ENCODE assay signal across 1 cellular context in genomic region chr11:61361686-61362541, GRCh38.
TF ChIP-seq lines count a peak whose summit lies in the region.

CYB561A3 (minus strand) TSS chr11:61361882; CDS start chr11:61356713, 5,169 bp downstream.
TMEM138 (plus strand) TSS chr11:61362374; CDS start chr11:61364391, 2,017 bp downstream.

TF ChIP-seq in K562, 482 proteins besides CTCF, POLR2A, EP300 and RAD21 (continued from another document and continues in another):
- no peak for TF ChIP-seq CEBPZ (IDR thresholded peaks at IDR 0.05; ENCODE audit: borderline replicate concordance, low read depth, low read length)
- no peak for TF ChIP-seq ZBTB8A (IDR thresholded peaks at IDR 0.05; ENCODE audit: partially characterized antibody)
- TF ChIP-seq GABPB2 (CRISPR knock-in tag; conservative IDR thresholded peaks at IDR 0.05), result no peak
- TF ChIP-seq RBM14 (IDR thresholded peaks at IDR 0.05; ENCODE audit: borderline replicate concordance, insufficient read depth, low read depth, low read length), result no peak
- TF ChIP-seq ZC3H11A (IDR thresholded peaks at IDR 0.05; ENCODE audit: low read depth, low read length), result no peak
- TF ChIP-seq TAF9B (IDR thresholded peaks at IDR 0.05; ENCODE audit: partially characterized antibody), result peak; percentile 81
- TF ChIP-seq CC2D1A (IDR thresholded peaks at IDR 0.05), result no peak
- TF ChIP-seq SREBF2 (CRISPR knock-in tag; IDR thresholded peaks at IDR 0.05), result no peak
- TF ChIP-seq GTF3C2 (IDR thresholded peaks at IDR 0.05; ENCODE audit: borderline replicate concordance, extremely low read depth, insufficient read length), result no peak
- TF ChIP-seq NCOA1 (IDR thresholded peaks at IDR 0.05; ENCODE audit: low read depth), result no peak; the same call in 1 of the 2 replicates
- TF ChIP-seq NCOR1 (IDR thresholded peaks at IDR 0.05), result no peak; the same call in 1 of the 2 replicates
- TF ChIP-seq ZNF197 (CRISPR knock-in tag; IDR thresholded peaks at IDR 0.05; ENCODE audit: low read depth), result peak; percentile 73; the same call in 1 of the 2 replicates
- peak; percentile 43 for TF ChIP-seq TCF3 (CRISPR knock-in tag; IDR thresholded peaks at IDR 0.05)
- TF ChIP-seq PTBP1 (IDR thresholded peaks at IDR 0.05; ENCODE audit: low read depth, low read length), result no peak
- TF ChIP-seq CEBPB (tag; IDR thresholded peaks at IDR 0.05), result no peak
- TF ChIP-seq ZNF133 (CRISPR knock-in tag; IDR thresholded peaks at IDR 0.05), result no peak
- TF ChIP-seq U2AF2 (optimal IDR thresholded peaks at IDR 0.05; ENCODE audit: low read depth, low read length), result no peak
- no peak for TF ChIP-seq ZNF668 (CRISPR knock-in tag; IDR thresholded peaks at IDR 0.05)
- peak; percentile 91 for TF ChIP-seq E2F1 (CRISPR knock-in tag; IDR thresholded peaks at IDR 0.05)
- no peak for TF ChIP-seq RBM34 (IDR thresholded peaks at IDR 0.05; ENCODE audit: borderline replicate concordance, insufficient read depth, low read length)
- no peak; the same call in 1 of the 2 replicates for TF ChIP-seq ZNF24 (IDR thresholded peaks at IDR 0.05)
- TF ChIP-seq FOXK2 (conservative IDR thresholded peaks at IDR 0.05 in 1 of 2, IDR thresholded peaks at IDR 0.05 in 1 of 2; ENCODE audit: low read depth in 2 of 2), result peak; percentile 25 to 57; a peak in 1 of 4 replicates
- TF ChIP-seq ELF1 (tag; IDR thresholded peaks at IDR 0.05), result peak; percentile 95
- no peak for TF ChIP-seq MYNN (IDR thresholded peaks at IDR 0.05)
- no peak for TF ChIP-seq MYNN (CRISPR knock-in tag; IDR thresholded peaks at IDR 0.05)
- TF ChIP-seq PCBP1 (IDR thresholded peaks at IDR 0.05; ENCODE audit: low read depth, low read length, poor library complexity, severe bottlenecking), result no peak
- TF ChIP-seq ZNF121 (CRISPR knock-in tag; conservative IDR thresholded peaks at IDR 0.05), result no peak
- no peak for TF ChIP-seq CAMTA2 (CRISPR knock-in tag; conservative IDR thresholded peaks at IDR 0.05)
- TF ChIP-seq ZNF707 (CRISPR knock-in tag; conservative IDR thresholded peaks at IDR 0.05), result no peak
- TF ChIP-seq ZNF431 (CRISPR knock-in tag; IDR thresholded peaks at IDR 0.05), result peak; percentile 71
- TF ChIP-seq SIN3B (IDR thresholded peaks at IDR 0.05; ENCODE audit: low read depth), result peak; percentile 32; the same call in 1 of the 2 replicates
- no peak for TF ChIP-seq IRF2 (CRISPR knock-in tag; IDR thresholded peaks at IDR 0.05)
- TF ChIP-seq NFE2L1 (tag; IDR thresholded peaks at IDR 0.05; ENCODE audit: borderline replicate concordance, low read depth), result no peak
- no peak for TF ChIP-seq SMARCB1 (IDR thresholded peaks at IDR 0.05; ENCODE audit: insufficient read length, low read depth)
- TF ChIP-seq ZNF282 (CRISPR knock-in tag; IDR thresholded peaks at IDR 0.05), result no peak
- no peak for TF ChIP-seq ZNF785 (CRISPR knock-in tag; IDR thresholded peaks at IDR 0.05)
- TF ChIP-seq NKRF (IDR thresholded peaks at IDR 0.05; ENCODE audit: borderline replicate concordance), result peak; percentile 85
- TF ChIP-seq SIN3A (IDR thresholded peaks at IDR 0.05; ENCODE audit: borderline replicate concordance in 2 of 2, control insufficient read depth in 1 of 2, low read depth in 2 of 2, low read length in 2 of 2), result peak; percentile 85 to 89; a peak in 3 of 4 replicates
- TF ChIP-seq CHCHD3 (CRISPR knock-in tag; IDR thresholded peaks at IDR 0.05), result no peak
- no peak for TF ChIP-seq ZNF280B (CRISPR knock-in tag; IDR thresholded peaks at IDR 0.05)
- TF ChIP-seq CREB5 (CRISPR knock-in tag; IDR thresholded peaks at IDR 0.05), result no peak
- 0 out of 2 replicates have a peak, but pooled peaks have one; percentile 19 for TF ChIP-seq PBX2 (CRISPR knock-in tag; IDR thresholded peaks at IDR 0.05; ENCODE audit: low read depth)
- peak; percentile 89 for TF ChIP-seq PBX2 (tag; conservative IDR thresholded peaks at IDR 0.05; ENCODE audit: low read depth)
- TF ChIP-seq LEF1 (IDR thresholded peaks at IDR 0.05), result 0 out of 2 replicates have a peak, but pooled peaks have one; percentile 31
- no peak for TF ChIP-seq ELF2 (CRISPR knock-in tag; IDR thresholded peaks at IDR 0.05)
- no peak for TF ChIP-seq HMBOX1 (IDR thresholded peaks at IDR 0.05)
- TF ChIP-seq BHLHE40 (IDR thresholded peaks at IDR 0.05; ENCODE audit: low read length), result peak; percentile 9
- no peak for TF ChIP-seq MLX (CRISPR knock-in tag; conservative IDR thresholded peaks at IDR 0.05)
- no peak for TF ChIP-seq CHD4 (IDR thresholded peaks at IDR 0.05; ENCODE audit: insufficient read depth, insufficient replicate concordance, low read depth, low read length, poor library complexity, severe bottlenecking)
